In genomic region chr21:45706299-45706698, GRCh38 we compare ENCODE assay signal across 6 cellular contexts.
"Had no signal": no experiment of that assay in that cellular context is flagged by ENCODE, and none has a peak within 500 bp of the region (broad histone marks: within the 10 kb centered on the region; RNA-seq: fewer than 3 reads in every experiment).

No MANE protein-coding gene starts in this region.

- DNase-seq: GOT3, H7, IMR-90 had no signal

- ATAC-seq: HCT116, K562 had no signal

- H3K36me3 ChIP-seq: HAP-1 had no signal

- H3K4me3 ChIP-seq: HAP-1, K562 had no signal

- H3K9me3 ChIP-seq: HAP-1 had no signal
